Comparison of ENCODE assay signal across 16 cellular contexts in genomic region chr5:154320209-154320608, GRCh38.
"Had no signal": no experiment of that assay in that cellular context is flagged by ENCODE, and none has a peak within 500 bp of the region (broad histone marks: within the 10 kb centered on the region; RNA-seq: fewer than 3 reads in every experiment).

No MANE protein-coding gene starts in this region.

- ATAC-seq: activated CD8-positive, alpha-beta T cell treated with anti-CD3 and anti-CD28 coated beads, Interleukin-2, amount 10 ng/mL, durations not matched to agents 7 days and 5 days; gastroesophageal sphincter; pancreas; stimulated activated memory B cell treated with anti-CD40 and anti-IgM and Interleukin-4, amounts not matched to agents 10 μg/mL and 1 μg/mL and 100 μg/mL, for 72 hours had no signal

- H3K27ac ChIP-seq: pancreas, thyroid gland had no signal

- DNase-seq: activated CD4-positive, alpha-beta T cell treated with anti-CD3 and anti-CD28 coated beads, Interleukin-2, amount 10 ng/mL, durations not matched to agents 24 days and 14 days; activated CD4-positive, CD25-positive, alpha-beta regulatory T cell; activated CD8-positive, alpha-beta memory T cell treated with anti-CD3 and anti-CD28 coated beads, Interleukin-2, amount 50 U/mL, for 4 hours; activated CD8-positive, alpha-beta T cell treated with anti-CD3 and anti-CD28 coated beads, Interleukin-2, amount 10 ng/mL, durations not matched to agents 7 days and 5 days; activated naive CD4-positive, alpha-beta T cell; activated naive CD8-positive, alpha-beta T cell treated with anti-CD3 and anti-CD28 coated beads, Interleukin-2, amount 10 ng/mL, durations not matched to agents 7 days and 5 days; hypothalamus; mesendoderm; pancreas; thyroid gland had no signal

- H3K27me3 Mint-ChIP-seq: activated CD4-positive, alpha-beta T cell treated with anti-CD3 and anti-CD28 coated beads, Interleukin-2, amount 10 ng/mL, durations not matched to agents 24 days and 14 days; activated naive CD8-positive, alpha-beta T cell treated with anti-CD3 and anti-CD28 coated beads, Interleukin-2, amount 10 ng/mL, durations not matched to agents 7 days and 5 days; stimulated activated memory B cell treated with anti-CD40 and anti-IgM and Interleukin-4, amounts not matched to agents 10 μg/mL and 1 μg/mL and 100 μg/mL, for 72 hours had no signal

- H3K27me3 ChIP-seq: gastroesophageal sphincter, pancreas, thyroid gland had no signal

- H3K4me3 ChIP-seq: gastroesophageal sphincter, pancreas, thyroid gland had no signal

- H3K36me3 ChIP-seq: pancreas, thyroid gland had no signal

- H3K9me3 ChIP-seq: gastroesophageal sphincter, pancreas, thyroid gland had no signal

- H3K9me3 Mint-ChIP-seq: activated CD4-positive, alpha-beta T cell treated with anti-CD3 and anti-CD28 coated beads, Interleukin-2, amount 10 ng/mL, durations not matched to agents 24 days and 14 days; activated naive CD8-positive, alpha-beta T cell treated with anti-CD3 and anti-CD28 coated beads, Interleukin-2, amount 10 ng/mL, durations not matched to agents 7 days and 5 days; stimulated activated memory B cell treated with anti-CD40 and anti-IgM and Interleukin-4, amounts not matched to agents 10 μg/mL and 1 μg/mL and 100 μg/mL, for 72 hours; T-helper 2 cell treated with Interferon-gamma antibody and Interleukin-4, amounts not matched to agents 5 μg/mL and 100 μg/mL, for 36 hours had no signal

- H3K4me1 Mint-ChIP-seq: activated naive CD8-positive, alpha-beta T cell treated with anti-CD3 and anti-CD28 coated beads, Interleukin-2, amount 10 ng/mL, durations not matched to agents 7 days and 5 days had no signal

- H3K4me3 Mint-ChIP-seq: activated CD4-positive, alpha-beta T cell treated with anti-CD3 and anti-CD28 coated beads, Interleukin-2, amount 10 ng/mL, durations not matched to agents 24 days and 14 days; activated CD8-positive, alpha-beta T cell treated with anti-CD3 and anti-CD28 coated beads, Interleukin-2, amount 10 ng/mL, durations not matched to agents 7 days and 5 days; activated naive CD8-positive, alpha-beta T cell treated with anti-CD3 and anti-CD28 coated beads, Interleukin-2, amount 10 ng/mL, durations not matched to agents 7 days and 5 days; stimulated activated memory B cell treated with anti-CD40 and anti-IgM and Interleukin-4, amounts not matched to agents 10 μg/mL and 1 μg/mL and 100 μg/mL, for 72 hours; T-helper 2 cell treated with Interferon-gamma antibody and Interleukin-4, amounts not matched to agents 5 μg/mL and 100 μg/mL, for 36 hours had no signal

- FAIRE-seq: colon, endometrium, pancreas, urothelium cell line had no signal

- H3K27ac Mint-ChIP-seq: activated CD4-positive, alpha-beta T cell treated with anti-CD3 and anti-CD28 coated beads, Interleukin-2, amount 10 ng/mL, durations not matched to agents 24 days and 14 days; activated CD8-positive, alpha-beta T cell treated with anti-CD3 and anti-CD28 coated beads, Interleukin-2, amount 10 ng/mL, durations not matched to agents 7 days and 5 days; activated naive CD8-positive, alpha-beta T cell treated with anti-CD3 and anti-CD28 coated beads, Interleukin-2, amount 10 ng/mL, durations not matched to agents 7 days and 5 days; stimulated activated memory B cell treated with anti-CD40 and anti-IgM and Interleukin-4, amounts not matched to agents 10 μg/mL and 1 μg/mL and 100 μg/mL, for 72 hours; T-helper 2 cell treated with Interferon-gamma antibody and Interleukin-4, amounts not matched to agents 5 μg/mL and 100 μg/mL, for 36 hours had no signal
